Comparison of ENCODE assay signal across 32 cellular contexts in the genomic region with DNA sequence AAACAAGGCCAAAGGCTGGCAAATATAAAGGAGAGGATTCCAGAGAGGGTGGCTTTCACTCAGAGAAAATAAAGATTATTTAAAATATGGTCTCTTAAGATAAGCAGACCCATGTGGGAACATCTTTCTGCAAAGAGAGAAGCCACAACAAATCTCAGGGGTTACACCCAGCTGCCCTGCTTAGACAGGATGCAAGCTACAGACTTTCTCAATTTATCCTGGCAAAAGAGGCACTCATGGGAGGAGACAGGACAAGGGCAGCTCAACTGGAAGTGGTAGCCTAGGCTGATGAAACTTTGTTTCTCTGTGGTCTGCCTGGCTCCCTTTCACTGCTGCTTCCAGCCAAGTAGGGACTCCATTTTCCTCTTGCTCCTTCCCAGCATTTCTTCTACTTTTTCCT. TPM values are rescaled to one million over a fixed set of nuclear protein-coding genes. Genes with fewer than 3 reads are reported as not detected.
DNase-seq lines count a peak whose midpoint lies in the region; ATAC-seq and TF ChIP-seq lines count a peak whose summit lies in the region.
"Had no signal": no experiment of that assay in that cellular context is flagged by ENCODE, and none has a peak within 500 bp of the region (broad histone marks: within the 10 kb centered on the region; RNA-seq: fewer than 3 reads in every experiment).

No MANE protein-coding gene starts in this region.

- in situ Hi-C loops in G401 (cut with HindIII; ENCODE audit: low sequenced_read_pairs): loop anchor here (5.0 kb wide), 1 partner anchor 40 kb away; no protein-coding TSS in a partner anchor

- intact Hi-C loops in sciatic nerve (cut with DNase I): no loop called here

- peak; percentile 81 for ATAC-seq in sciatic nerve
- ATAC-seq: GM12878, left lung had no signal

- no peak for TF ChIP-seq CTCF in fibroblast of mammary gland (conservative IDR thresholded peaks at IDR 0.05; ENCODE audit: control insufficient read depth, insufficient read depth, low read depth, low read length)

- peak overlapping the region; percentile 0 for H3K9ac ChIP-seq in adipocyte (ENCODE audit: low read length)

- H3K4me1 ChIP-seq in adipocyte (ENCODE audit: control insufficient read depth, insufficient read depth, low read length): peaks cover 29% of the 10 kb centered on the region
- H3K4me1 ChIP-seq: right atrium auricular region, SJSA1, spleen had no signal

- H3K4me3 ChIP-seq in adipocyte (ENCODE audit: low read length) (peak overlapping the region; percentile 1), fibroblast of mammary gland (ENCODE audit: control insufficient read depth, low read depth, low read length) (no peak overlapping the region)
- H3K4me3 ChIP-seq: GM12878, left lung, right atrium auricular region, SJSA1, spleen, thoracic aorta had no signal

- DNase-seq in NCI-H2227 (lab: John Stamatoyannopoulos, UW; ENCODE audit: unreplicated experiment) (peak; percentile 16), NCI-H2227 treated with DMSO at 0.1 percent for 48 hours (lab: John Stamatoyannopoulos, UW) (no peak), adipocyte (ENCODE audit: low read depth) (peak; percentile 57), fibroblast of mammary gland (ENCODE audit: low read depth) (peak; percentile 42), sciatic nerve (ENCODE audit: low spot score) (no peak), NCI-H2107 (lab: John Stamatoyannopoulos, UW) (no peak), G401 (ENCODE audit: low spot score) (no peak), NCI-H524 (lab: John Stamatoyannopoulos, UW) (no peak)
- DNase-seq: activated B cell treated with CpG ODN at 0.5 μM for 24 hours; activated CD4-positive, alpha-beta T cell treated with anti-CD3 and anti-CD28 coated beads, Interleukin-2, amount 50 U/mL, for 1 hour; activated T-cell treated with anti-CD3 and anti-CD28 coated beads, Interleukin-2, amount 50 U/mL, for 1 hour; CD4-positive, alpha-beta memory T cell; central memory CD4-positive, alpha-beta T cell; dermis blood vessel endothelial cell; EL; endodermal cell; KG1; left lung; mesendoderm; NCI-H1417; NCI-H2081; NCI-H774; posterior cingulate gyrus; RPMI8226; spleen; stimulated activated CD8-positive, alpha-beta memory T cell treated with anti-CD3 and anti-CD28 coated beads, Interleukin-4, amount 100 ng/mL, for 48 hours; T-helper 9 cell had no signal

- no peaks in the 10 kb centered on the region for H3K27me3 ChIP-seq in adipocyte (replicated peaks; ENCODE audit: control insufficient read depth, insufficient read depth, low read length)
- H3K27me3 ChIP-seq: left lung, right atrium auricular region, SJSA1 had no signal

- no peaks in the 10 kb centered on the region for H3K36me3 ChIP-seq in adipocyte (ENCODE audit: control insufficient read depth, insufficient read depth, low read length, severe bottlenecking)
- H3K36me3 ChIP-seq: left lung, right atrium auricular region, SJSA1, spleen, thoracic aorta had no signal

- H3K9me3 ChIP-seq in adipocyte (ENCODE audit: control insufficient read depth, low read length): no peaks in the 10 kb centered on the region
- H3K9me3 ChIP-seq: left lung, right atrium auricular region, SJSA1, spleen, thoracic aorta had no signal

RNA-seq across cellular contexts. Expression of gene SULT1C4, which starts 25.9 kb away (rescaled TPM):
- 12.5 TPM for total RNA-seq in sciatic nerve
- not detected in 2 replicates for total RNA-seq in G401 (2014; rRNA removed; shearing (Covaris generic))
- total RNA-seq: activated B cell treated with CpG ODN at 0.5 μM for 24 hours; B cell; CD4-positive, alpha-beta memory T cell; GM12878 had no signal

Comparison
In these comparisons a context has a peak if more than half of its experiments do, and no peak if none do; other contexts are left out.
1. DNase-seq: peak in NCI-H2227 (single experiment), adipocyte (single experiment) and fibroblast of mammary gland (single experiment); none in NCI-H2227 treated with DMSO at 0.1 percent for 48 hours (single experiment), sciatic nerve (single experiment), NCI-H2107 (single experiment), G401 (single experiment) and NCI-H524 (0 of 2).
2. RNA of gene SULT1C4, which starts 25.9 kb away (total RNA-seq): 12.5 TPM in sciatic nerve (single experiment); not detected in G401; every median in the first group is over 10 times any median in the second.